29 cellular contexts compared by ENCODE assay signal in the genomic region with DNA sequence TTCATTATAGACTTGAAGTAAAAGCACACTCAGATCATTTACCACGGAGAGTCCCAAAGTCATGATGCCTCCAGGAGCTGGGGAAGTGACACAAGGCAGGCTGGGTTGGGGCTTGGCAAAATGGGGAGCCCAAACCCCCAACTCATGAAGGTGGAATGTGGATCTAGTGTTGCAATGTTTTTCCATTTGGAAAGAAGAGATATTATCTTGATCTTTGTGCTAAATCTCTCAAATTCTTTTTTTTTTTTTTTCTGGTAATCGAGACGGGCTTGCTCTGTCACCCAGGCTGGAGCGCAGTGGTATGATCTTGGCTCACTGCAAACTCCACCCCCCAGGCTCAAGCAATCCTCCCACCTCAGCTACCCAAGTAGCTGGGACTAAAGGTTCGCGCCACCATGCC. TPM values are rescaled to one million over a fixed set of nuclear protein-coding genes. Genes with fewer than 3 reads are reported as not detected.
"Had no signal": no experiment of that assay in that cellular context is flagged by ENCODE, and none has a peak within 500 bp of the region (broad histone marks: within the 10 kb centered on the region; RNA-seq: fewer than 3 reads in every experiment).

No MANE protein-coding gene starts in this region.

- ATAC-seq: activated naive CD8-positive, alpha-beta T cell treated with anti-CD3 and anti-CD28 coated beads, Interleukin-2, amount 50 U/mL, for 24 hours; left lung; lower lobe of right lung; naive thymus-derived CD8-positive, alpha-beta T cell; right cardiac atrium; WTC11 had no signal

- H3K4me3 Mint-ChIP-seq: activated CD4-positive, alpha-beta memory T cell treated with anti-CD3 and anti-CD28 coated beads, Interleukin-2, amount 10 ng/mL, durations not matched to agents 7 days and 5 days; activated CD4-positive, alpha-beta T cell treated with anti-CD3 and anti-CD28 coated beads, Interleukin-2, amount 10 ng/mL, durations not matched to agents 7 days and 5 days; activated naive CD4-positive, alpha-beta T cell treated with anti-CD3 and anti-CD28 coated beads, Interleukin-2, amount 50 U/mL, for 24 hours; activated naive CD8-positive, alpha-beta T cell treated with anti-CD3 and anti-CD28 coated beads, Interleukin-2, amount 50 U/mL, for 24 hours; central memory CD8-positive, alpha-beta T cell; naive thymus-derived CD8-positive, alpha-beta T cell; neural progenitor cell; T-helper 1 cell treated with Interleukin-12 subunit alpha and Interleukin-12 subunit beta and Interleukin-4 antibody, amounts not matched to agents 30 μg/mL and 1 μg/mL, for 36 hours; WTC11 had no signal

- H3K27me3 ChIP-seq: neural progenitor cell had no signal

- H3K9me3 Mint-ChIP-seq: activated CD4-positive, alpha-beta memory T cell treated with anti-CD3 and anti-CD28 coated beads, Interleukin-2, amount 10 ng/mL, durations not matched to agents 7 days and 5 days; activated naive CD4-positive, alpha-beta T cell treated with anti-CD3 and anti-CD28 coated beads, Interleukin-2, amount 50 U/mL, for 24 hours; activated naive CD8-positive, alpha-beta T cell treated with anti-CD3 and anti-CD28 coated beads, Interleukin-2, amount 50 U/mL, for 24 hours; activated T-helper 2 cell treated with anti-CD3 and anti-CD28 coated beads, Interferon-gamma antibody, Interleukin-2, Interleukin-4, amounts not matched to agents 10 μg/mL and 5 μg/mL and 100 μg/mL, durations not matched to agents 14 hours and 24 hours and 36 hours; central memory CD8-positive, alpha-beta T cell; neural progenitor cell had no signal

- H3K4me2 ChIP-seq: neural progenitor cell had no signal

- H3K4me1 ChIP-seq: esophagus muscularis mucosa, left lung, lower lobe of right lung, neural progenitor cell, spleen, suprapubic skin, tibial artery had no signal

- H3K4me3 ChIP-seq: esophagus muscularis mucosa, left lung, lower lobe of right lung, neural progenitor cell, spleen, suprapubic skin, tibial artery had no signal

- DNase-seq: activated CD4-positive, alpha-beta memory T cell treated with anti-CD3 and anti-CD28 coated beads, Interleukin-2, amount 10 ng/mL, durations not matched to agents 7 days and 5 days; activated CD4-positive, alpha-beta T cell treated with anti-CD3 and anti-CD28 coated beads for 1 hour; activated CD4-positive, alpha-beta T cell treated with anti-CD3 and anti-CD28 coated beads, Interleukin-2, amount 10 ng/mL, durations not matched to agents 7 days and 5 days; activated naive CD8-positive, alpha-beta T cell treated with anti-CD3 and anti-CD28 coated beads, Interleukin-2, amount 50 U/mL, for 24 hours; activated T-cell treated with anti-CD3 and anti-CD28 coated beads, Interleukin-2, amount 50 U/mL, for 48 hours; dermis blood vessel endothelial cell; effector CD4-positive, alpha-beta T cell; foreskin melanocyte; left lung; lower lobe of right lung; mesenchymal stem cell; naive thymus-derived CD8-positive, alpha-beta T cell; occipital lobe; right cardiac atrium; spleen; stimulated activated naive CD4-positive, alpha-beta T cell; T-helper 9 cell; tibial artery had no signal

- H3K36me3 Mint-ChIP-seq: activated naive CD4-positive, alpha-beta T cell treated with anti-CD3 and anti-CD28 coated beads, Interleukin-2, amount 50 U/mL, for 24 hours; neural progenitor cell; WTC11 had no signal

- H3K27ac ChIP-seq: esophagus muscularis mucosa, left lung, lower lobe of right lung, neural progenitor cell, spleen, suprapubic skin, tibial artery had no signal

- H3K36me3 ChIP-seq: esophagus muscularis mucosa, left lung, lower lobe of right lung, neural progenitor cell, spleen, suprapubic skin, tibial artery had no signal

- H3K27ac Mint-ChIP-seq: activated CD4-positive, alpha-beta memory T cell treated with anti-CD3 and anti-CD28 coated beads, Interleukin-2, amount 10 ng/mL, durations not matched to agents 7 days and 5 days; activated CD4-positive, alpha-beta T cell treated with anti-CD3 and anti-CD28 coated beads, Interleukin-2, amount 10 ng/mL, durations not matched to agents 7 days and 5 days; activated naive CD4-positive, alpha-beta T cell treated with anti-CD3 and anti-CD28 coated beads, Interleukin-2, amount 50 U/mL, for 24 hours; activated naive CD8-positive, alpha-beta T cell treated with anti-CD3 and anti-CD28 coated beads, Interleukin-2, amount 50 U/mL, for 24 hours; activated T-helper 2 cell treated with anti-CD3 and anti-CD28 coated beads, Interferon-gamma antibody, Interleukin-2, Interleukin-4, amounts not matched to agents 10 μg/mL and 5 μg/mL and 100 μg/mL, durations not matched to agents 14 hours and 24 hours and 36 hours; naive thymus-derived CD8-positive, alpha-beta T cell; neural progenitor cell; T-helper 1 cell treated with Interleukin-12 subunit alpha and Interleukin-12 subunit beta and Interleukin-4 antibody, amounts not matched to agents 30 μg/mL and 1 μg/mL, for 36 hours; WTC11 had no signal

- H3K9me3 ChIP-seq: esophagus muscularis mucosa, left lung, lower lobe of right lung, suprapubic skin, tibial artery had no signal

- H2AFZ ChIP-seq: neural progenitor cell had no signal

- H3K4me1 Mint-ChIP-seq: activated CD4-positive, alpha-beta memory T cell treated with anti-CD3 and anti-CD28 coated beads, Interleukin-2, amount 10 ng/mL, durations not matched to agents 7 days and 5 days; activated naive CD4-positive, alpha-beta T cell treated with anti-CD3 and anti-CD28 coated beads, Interleukin-2, amount 50 U/mL, for 24 hours; activated naive CD8-positive, alpha-beta T cell treated with anti-CD3 and anti-CD28 coated beads, Interleukin-2, amount 50 U/mL, for 24 hours; central memory CD8-positive, alpha-beta T cell had no signal

RNA-seq across cellular contexts. Expression of a gene that starts 7.5 kb away (rescaled TPM):
- total RNA-seq: activated CD4-positive, alpha-beta memory T cell treated with anti-CD3 and anti-CD28 coated beads, Interleukin-2, amount 10 ng/mL, durations not matched to agents 7 days and 5 days; activated CD4-positive, alpha-beta T cell treated with anti-CD3 and anti-CD28 coated beads, Interleukin-2, amount 10 ng/mL, durations not matched to agents 7 days and 5 days; activated T-helper 2 cell treated with anti-CD3 and anti-CD28 coated beads, Interferon-gamma antibody, Interleukin-2, Interleukin-4, amounts not matched to agents 10 μg/mL and 5 μg/mL and 100 μg/mL, durations not matched to agents 14 hours and 24 hours and 36 hours; bronchial epithelial cell; dermis blood vessel endothelial cell; esophagus muscularis mucosa; glomerular endothelial cell; left lung; lower lobe of right lung; naive thymus-derived CD8-positive, alpha-beta T cell; occipital lobe; right cardiac atrium; spleen; suprapubic skin; ureter; WTC11 had no signal
- polyA plus RNA-seq: naive thymus-derived CD8-positive, alpha-beta T cell; right cardiac atrium; spleen had no signal

RNA-seq across cellular contexts. Expression of a gene that starts 47.3 kb away (rescaled TPM):
- total RNA-seq: activated CD4-positive, alpha-beta memory T cell treated with anti-CD3 and anti-CD28 coated beads, Interleukin-2, amount 10 ng/mL, durations not matched to agents 7 days and 5 days; activated CD4-positive, alpha-beta T cell treated with anti-CD3 and anti-CD28 coated beads, Interleukin-2, amount 10 ng/mL, durations not matched to agents 7 days and 5 days; activated T-helper 2 cell treated with anti-CD3 and anti-CD28 coated beads, Interferon-gamma antibody, Interleukin-2, Interleukin-4, amounts not matched to agents 10 μg/mL and 5 μg/mL and 100 μg/mL, durations not matched to agents 14 hours and 24 hours and 36 hours; bronchial epithelial cell; dermis blood vessel endothelial cell; glomerular endothelial cell; naive thymus-derived CD8-positive, alpha-beta T cell had no signal
- polyA plus RNA-seq: naive thymus-derived CD8-positive, alpha-beta T cell had no signal

RNA-seq across cellular contexts. Expression of a gene that starts 56.4 kb away (rescaled TPM):
- total RNA-seq: activated CD4-positive, alpha-beta memory T cell treated with anti-CD3 and anti-CD28 coated beads, Interleukin-2, amount 10 ng/mL, durations not matched to agents 7 days and 5 days; activated CD4-positive, alpha-beta T cell treated with anti-CD3 and anti-CD28 coated beads, Interleukin-2, amount 10 ng/mL, durations not matched to agents 7 days and 5 days; activated T-helper 2 cell treated with anti-CD3 and anti-CD28 coated beads, Interferon-gamma antibody, Interleukin-2, Interleukin-4, amounts not matched to agents 10 μg/mL and 5 μg/mL and 100 μg/mL, durations not matched to agents 14 hours and 24 hours and 36 hours; bronchial epithelial cell; dermis blood vessel endothelial cell; lower lobe of right lung; naive thymus-derived CD8-positive, alpha-beta T cell; occipital lobe had no signal
